ENCODE assay signal across 8 cellular contexts in the genomic region with DNA sequence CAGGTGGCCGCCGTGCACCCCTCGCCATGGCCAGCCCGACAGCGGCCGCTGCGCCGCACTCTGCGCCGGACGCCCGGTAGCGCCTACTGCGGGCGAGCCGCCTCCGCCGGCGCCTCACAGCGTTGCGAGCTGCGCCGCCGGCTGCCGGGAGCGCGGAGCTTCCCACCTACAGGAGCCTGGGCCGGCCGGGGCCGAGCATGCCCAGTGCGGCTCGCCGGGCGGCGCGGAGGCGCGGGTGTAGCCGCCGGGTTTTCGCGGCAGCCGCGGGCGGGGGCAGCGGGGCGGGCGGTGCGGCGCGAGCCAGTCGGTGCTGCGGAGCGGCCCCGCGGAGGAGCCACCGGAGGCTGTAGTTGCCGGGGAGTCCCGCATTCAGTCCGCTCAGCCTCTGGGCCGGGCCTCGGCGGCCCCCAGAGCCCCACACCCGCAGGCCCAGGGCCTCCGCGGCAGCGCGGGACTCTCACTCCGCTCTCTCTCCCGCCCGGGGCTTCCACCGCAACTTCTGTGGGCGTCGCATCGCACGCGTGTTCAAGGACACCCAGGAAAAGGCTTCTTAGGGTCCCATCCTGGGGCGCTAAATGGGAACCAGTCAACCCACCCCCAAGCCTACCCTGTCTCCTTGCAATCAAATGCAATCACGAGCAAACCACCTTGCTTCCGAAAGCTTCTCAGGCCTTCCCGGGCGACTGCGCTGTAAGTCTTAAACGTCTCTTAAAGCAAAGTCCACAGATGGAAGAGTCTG. TPM values are rescaled to one million over a fixed set of nuclear protein-coding genes. Genes with fewer than 3 reads are reported as not detected.
DNase-seq lines count a peak whose midpoint lies in the region; ATAC-seq, FAIRE-seq and TF ChIP-seq lines count a peak whose summit lies in the region.

A gene (minus strand): TSS at position 143 of the 739 bp plus-strand sequence. CDS start 20,518 bp downstream, outside the sequence.

- peaks cover 6% of the 10 kb centered on the region; the same call in 1 of the 2 replicates for H3K27me3 ChIP-seq in iPS DF 6.9 (ENCODE audit: control insufficient read depth, insufficient read depth, low read length)

- no peak within 1 kb of the TSS for H3K27ac ChIP-seq in iPS DF 6.9 (ENCODE audit: low read length)

- no peaks in the 10 kb centered on the region for H3K9me3 ChIP-seq in iPS DF 6.9 (ENCODE audit: control insufficient read depth, insufficient read depth, low read length)

- FAIRE-seq in GM12891 (lab: Jason Lieb, UNC), result peak; percentile 48

- peaks cover 23% of the 10 kb centered on the region for H3K4me1 Mint-ChIP-seq in brain

- TF ChIP-seq CTCF in brain (conservative IDR thresholded peaks at IDR 0.05), result no peak

- intact Hi-C loops in sciatic nerve (cut with DNase I), result no loop called here

- peak within 1 kb of the TSS; percentile 93 to 97 (median 95) for H3K4me3 Mint-ChIP-seq in brain

- peaks cover 33% of the 10 kb centered on the region for H3K27me3 Mint-ChIP-seq in brain

- peaks cover 2% of the 10 kb centered on the region; the same call in 1 of the 2 replicates for H3K4me1 ChIP-seq in iPS DF 6.9 (ENCODE audit: control insufficient read depth, insufficient read depth, low read length)

- no peaks in the 10 kb centered on the region for H3K36me3 ChIP-seq in iPS DF 6.9 (ENCODE audit: control insufficient read depth, insufficient read depth, low read length)

- peak within 1 kb of the TSS; percentile 88 to 97 (median 96) for H3K27ac Mint-ChIP-seq in brain

- DNase-seq in GM12891 (ENCODE audit: insufficient read length, low spot score) (peak; percentile 78), NCI-H128 (lab: John Stamatoyannopoulos, UW; ENCODE audit: unreplicated experiment) (peak; percentile 8), UCSD-AML1 (lab: John Stamatoyannopoulos, UW; ENCODE audit: unreplicated experiment) (peak; percentile 92), iPS DF 6.9 (ENCODE audit: low read depth, low spot score) (peak; percentile 27), sciatic nerve (ENCODE audit: low spot score) (peak; percentile 91), KG1 (lab: John Stamatoyannopoulos, UW) (no peak)

- H3K4me3 ChIP-seq in iPS DF 6.9 (ENCODE audit: low read length), result peak within 1 kb of the TSS; percentile 70

- peaks cover 2 to 6% (median 3%) of the 10 kb centered on the region in 5 experiments for H3K9me3 Mint-ChIP-seq in brain

- no peak for TF ChIP-seq POLR2A in GM12891 (IDR thresholded peaks at IDR 0.05; ENCODE audit: low read depth, low read length)

- no CpG with 5 or more reads among the region's 84 CpGs for WGBS in iPS DF 6.9 (ENCODE audit: insufficient coverage, insufficient read length)

- peaks cover 4% of the 10 kb centered on the region for H3K36me3 Mint-ChIP-seq in brain

- ATAC-seq in HG02642 (IDR thresholded peaks at IDR 0.05; ENCODE audit: poor library complexity, unreplicated experiment) (peak; percentile 89), sciatic nerve (peak; percentile 87)

TF ChIP-seq in GM12891, 5 proteins besides CTCF, POLR2A, EP300 and RAD21:
- TF ChIP-seq PAX5 (IDR thresholded peaks at IDR 0.05; ENCODE audit: insufficient read depth, low read length, severe bottlenecking), result no peak
- no peak for TF ChIP-seq SPI1 (IDR thresholded peaks at IDR 0.05; ENCODE audit: low read depth, low read length)
- TF ChIP-seq POLR2AphosphoS5 (IDR thresholded peaks at IDR 0.05; ENCODE audit: low read depth, low read length), result no peak
- no peak for TF ChIP-seq POU2F2 (IDR thresholded peaks at IDR 0.05; ENCODE audit: low read depth, low read length)
- TF ChIP-seq TAF1 (IDR thresholded peaks at IDR 0.05; ENCODE audit: low read depth, low read length), result no peak

RNA-seq across cellular contexts. Expression of the gene that starts here (rescaled TPM):
- 0.01 TPM for polyA plus RNA-seq in GM12891 (2012; ENCODE audit: low read depth, missing spikeins)
- polyA plus RNA-seq in brain (ENCODE audit: insufficient read depth, low read depth, low replicate concordance), result 4.3 TPM
- 30.7 TPM for total RNA-seq in sciatic nerve
